In genomic region chr14:58574623-58575022, GRCh38 we compare ENCODE assay signal across 1 cellular context.
TF ChIP-seq lines count a peak whose summit lies in the region.

No MANE protein-coding gene starts in this region.

TF ChIP-seq in Ishikawa, 13 proteins besides CTCF, POLR2A, EP300 and RAD21 (continued from another document):
- TF ChIP-seq, protein P1, sequence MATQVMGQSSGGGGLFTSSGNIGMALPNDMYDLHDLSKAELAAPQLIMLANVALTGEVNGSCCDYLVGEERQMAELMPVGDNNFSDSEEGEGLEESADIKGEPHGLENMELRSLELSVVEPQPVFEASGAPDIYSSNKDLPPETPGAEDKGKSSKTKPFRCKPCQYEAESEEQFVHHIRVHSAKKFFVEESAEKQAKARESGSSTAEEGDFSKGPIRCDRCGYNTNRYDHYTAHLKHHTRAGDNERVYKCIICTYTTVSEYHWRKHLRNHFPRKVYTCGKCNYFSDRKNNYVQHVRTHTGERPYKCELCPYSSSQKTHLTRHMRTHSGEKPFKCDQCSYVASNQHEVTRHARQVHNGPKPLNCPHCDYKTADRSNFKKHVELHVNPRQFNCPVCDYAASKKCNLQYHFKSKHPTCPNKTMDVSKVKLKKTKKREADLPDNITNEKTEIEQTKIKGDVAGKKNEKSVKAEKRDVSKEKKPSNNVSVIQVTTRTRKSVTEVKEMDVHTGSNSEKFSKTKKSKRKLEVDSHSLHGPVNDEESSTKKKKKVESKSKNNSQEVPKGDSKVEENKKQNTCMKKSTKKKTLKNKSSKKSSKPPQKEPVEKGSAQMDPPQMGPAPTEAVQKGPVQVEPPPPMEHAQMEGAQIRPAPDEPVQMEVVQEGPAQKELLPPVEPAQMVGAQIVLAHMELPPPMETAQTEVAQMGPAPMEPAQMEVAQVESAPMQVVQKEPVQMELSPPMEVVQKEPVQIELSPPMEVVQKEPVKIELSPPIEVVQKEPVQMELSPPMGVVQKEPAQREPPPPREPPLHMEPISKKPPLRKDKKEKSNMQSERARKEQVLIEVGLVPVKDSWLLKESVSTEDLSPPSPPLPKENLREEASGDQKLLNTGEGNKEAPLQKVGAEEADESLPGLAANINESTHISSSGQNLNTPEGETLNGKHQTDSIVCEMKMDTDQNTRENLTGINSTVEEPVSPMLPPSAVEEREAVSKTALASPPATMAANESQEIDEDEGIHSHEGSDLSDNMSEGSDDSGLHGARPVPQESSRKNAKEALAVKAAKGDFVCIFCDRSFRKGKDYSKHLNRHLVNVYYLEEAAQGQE (IDR thresholded peaks at IDR 0.05; ENCODE audit: low read depth): no peak
- TF ChIP-seq CEBPB (IDR thresholded peaks at IDR 0.05) (no peak), TEAD4 (IDR thresholded peaks at IDR 0.05) (no peak)
TF ChIP-seq in Ishikawa: peak in this region for 0.
